Comparison of ENCODE assay signal across 19 cellular contexts in the genomic region with DNA sequence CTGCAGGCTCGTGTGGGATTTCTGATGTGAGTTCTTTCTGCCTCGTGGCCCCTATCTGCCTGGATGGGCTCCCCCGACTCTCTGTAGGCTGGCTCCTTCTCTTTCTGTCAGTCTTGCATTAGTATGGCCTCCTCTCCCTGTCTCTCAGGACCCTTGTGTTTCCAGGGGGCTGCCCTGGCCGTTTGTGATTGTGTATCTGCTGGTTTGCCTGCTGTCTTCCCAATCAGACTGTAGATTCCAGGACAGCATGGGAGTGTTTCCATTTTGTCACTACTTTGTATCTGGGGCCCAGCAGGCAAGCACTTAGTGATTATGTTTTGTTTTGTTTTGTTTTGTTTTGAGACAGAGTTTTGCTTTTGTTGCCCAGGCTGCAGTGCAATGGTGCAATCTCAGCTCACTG.
"Had no signal": no experiment of that assay in that cellular context is flagged by ENCODE, and none has a peak within 500 bp of the region (broad histone marks: within the 10 kb centered on the region; RNA-seq: fewer than 3 reads in every experiment).

No MANE protein-coding gene starts in this region.

- DNase-seq: activated B cell treated with CpG ODN at 0.5 μM for 24 hours; activated CD4-positive, alpha-beta memory T cell treated with anti-CD3 and anti-CD28 coated beads, Interleukin-2, amount 10 ng/mL, durations not matched to agents 7 days and 5 days; activated CD4-positive, alpha-beta T cell treated with anti-CD3 and anti-CD28 coated beads for 48 hours; activated CD8-positive, alpha-beta memory T cell treated with anti-CD3 and anti-CD28 coated beads, Interleukin-2, amount 10 ng/mL, durations not matched to agents 7 days and 5 days; activated naive CD4-positive, alpha-beta T cell treated with anti-CD3 and anti-CD28 coated beads for 36 hours; esophagus squamous epithelium; heart right ventricle; immature natural killer cell; kidney glomerular epithelial cell; left ventricle myocardium superior; naive thymus-derived CD8-positive, alpha-beta T cell; ovary; psoas muscle; stimulated activated CD4-positive, alpha-beta T cell treated with anti-CD3 and anti-CD28 coated beads, Interleukin-4, amount 100 ng/mL, for 1 hour had no signal

- ATAC-seq: activated CD8-positive, alpha-beta memory T cell treated with anti-CD3 and anti-CD28 coated beads, Interleukin-2, amount 10 ng/mL, durations not matched to agents 7 days and 5 days; naive thymus-derived CD8-positive, alpha-beta T cell; sciatic nerve had no signal

- H3K27me3 ChIP-seq: ascending aorta, esophagus squamous epithelium, heart right ventricle, ovary had no signal

- H3K4me2 ChIP-seq: smooth muscle cell had no signal

- H3K27ac ChIP-seq: ovary, psoas muscle had no signal

- H3K9me3 ChIP-seq: ascending aorta, esophagus squamous epithelium, heart right ventricle, ovary, psoas muscle, thoracic aorta had no signal

- H3K4me3 ChIP-seq: ascending aorta, coronary artery, esophagus squamous epithelium, heart right ventricle, ovary, psoas muscle, smooth muscle cell, thoracic aorta had no signal

- H3K36me3 ChIP-seq: ovary had no signal

- H3K4me1 ChIP-seq: ascending aorta, psoas muscle had no signal
